ENCODE assay signal across 8 cellular contexts in the genomic region with DNA sequence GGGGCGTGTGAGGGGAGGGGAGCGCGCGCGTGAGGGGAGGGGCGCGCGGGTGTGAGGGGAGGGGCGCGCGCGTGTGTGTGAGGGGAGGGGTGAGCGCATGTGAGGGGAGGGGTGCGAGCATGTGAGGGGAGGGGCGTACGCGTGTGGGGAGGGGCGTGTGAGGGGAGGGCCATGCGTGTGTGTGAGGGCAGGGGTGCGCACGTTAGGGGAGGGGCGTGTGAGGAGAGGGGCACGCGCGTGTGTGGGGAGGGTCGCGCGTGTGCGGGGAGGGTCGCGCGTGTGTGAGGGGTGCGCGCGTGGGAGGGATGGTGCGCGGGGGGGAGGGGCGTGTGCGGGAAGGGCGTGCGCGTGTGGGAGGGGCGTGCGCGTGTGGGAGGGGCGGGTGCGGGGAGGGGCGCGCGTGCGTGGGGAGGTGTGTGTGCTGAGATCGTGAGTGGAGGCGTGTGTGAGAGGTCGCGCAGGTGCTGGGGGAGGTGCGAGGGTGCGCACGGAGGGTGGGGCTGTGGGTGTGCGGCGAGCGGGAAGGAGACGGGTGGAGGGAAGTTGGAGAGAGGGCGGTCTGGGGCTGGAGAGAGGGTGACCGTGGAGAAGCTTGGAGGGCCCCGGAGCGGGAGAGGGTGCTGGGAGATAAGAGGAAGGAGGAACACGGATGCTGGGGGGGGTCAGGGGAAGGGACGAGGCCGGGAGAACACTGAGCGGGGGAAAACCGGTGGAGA.
DNase-seq lines count a peak whose midpoint lies in the region; ATAC-seq lines count a peak whose summit lies in the region.

No MANE protein-coding gene starts in this region.

- no peak for ATAC-seq in GM18868 (IDR thresholded peaks at IDR 0.05; ENCODE audit: unreplicated experiment)

- DNase-seq in GF-D8 (lab: John Stamatoyannopoulos, UW): peak; percentile 64
- peak; percentile 62 for DNase-seq in MV-4-11 (lab: John Stamatoyannopoulos, UW)
- DNase-seq in activated CD4-positive, alpha-beta T cell treated with anti-CD3 and anti-CD28 coated beads for 1 hour: peak; percentile 66
- DNase-seq in cerebellar cortex (ENCODE audit: low spot score): peak; percentile 46
- peak; percentile 48 for DNase-seq in kidney tubule cell (ENCODE audit: low spot score)
- peak; percentile 79 for DNase-seq in stimulated activated CD4-positive, alpha-beta T cell treated with anti-CD3 and anti-CD28 coated beads, Interleukin-2, amount 100 ng/mL, for 24 hours
- no peak for DNase-seq in NCI-H2029 treated with DMSO at 0.1 percent for 48 hours (lab: John Stamatoyannopoulos, UW)
